In the genomic region with DNA sequence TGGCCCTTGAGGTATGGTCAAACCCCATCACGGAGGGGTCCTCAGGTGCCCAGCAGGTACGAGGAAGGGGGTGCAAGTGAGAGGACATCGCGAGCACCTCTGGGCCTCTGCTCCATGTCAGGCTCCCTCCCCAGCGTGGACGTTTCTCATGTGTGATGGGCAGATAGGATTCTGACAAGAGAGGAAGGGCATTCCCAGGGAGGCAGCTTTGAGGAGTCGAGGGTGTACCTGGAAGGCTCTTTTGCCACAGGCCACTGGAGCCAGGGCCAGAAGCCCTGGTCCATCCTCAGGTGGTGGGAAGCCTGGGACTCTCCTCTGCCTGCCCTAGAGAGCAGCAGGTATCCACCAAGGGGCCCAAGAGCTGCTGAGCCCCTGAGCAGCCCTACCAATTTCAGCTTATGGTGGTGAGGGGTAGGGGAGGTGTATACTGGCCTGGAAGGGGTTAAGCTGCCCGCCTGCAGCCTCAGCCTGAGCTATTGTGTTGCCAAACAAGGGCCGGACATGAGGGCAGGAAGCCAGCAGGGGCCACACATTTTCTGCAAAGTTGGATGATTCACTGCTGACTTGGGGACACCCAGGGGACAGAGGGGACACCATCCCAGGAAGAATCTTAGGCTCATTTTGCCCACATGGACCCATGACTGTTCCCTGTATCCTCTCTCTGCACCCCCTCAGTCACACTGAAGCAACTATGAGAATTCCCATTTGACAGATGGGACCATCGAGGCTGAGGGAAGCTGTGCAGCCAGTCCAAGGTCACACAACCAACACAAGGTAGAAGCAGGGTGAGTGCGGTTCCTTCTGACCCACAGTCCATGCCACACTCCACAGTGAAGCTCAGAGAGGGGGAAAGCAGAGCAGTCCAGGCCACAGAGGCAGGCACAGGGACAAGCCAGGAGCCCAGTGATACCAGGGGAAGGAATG, we compare ENCODE assay signal across 14 cellular contexts. TPM values are rescaled to one million over a fixed set of nuclear protein-coding genes. Genes with fewer than 3 reads are reported as not detected.
A peak's percentile ranks its signal among the peaks of the same experiment; 100 is the strongest.
DNase-seq lines count a peak whose midpoint lies in the region; ATAC-seq and TF ChIP-seq lines count a peak whose summit lies in the region.
"Had no signal": no experiment of that assay in that cellular context is flagged by ENCODE, and none has a peak within 500 bp of the region (broad histone marks: within the 10 kb centered on the region; RNA-seq: fewer than 3 reads in every experiment).

No MANE protein-coding gene starts in this region.

- dilution Hi-C loops in IMR-90 (cut with HindIII; ENCODE audit: low sequenced_read_pairs, unreplicated experiment) = no loop called here

- H4K8ac ChIP-seq in IMR-90 (ENCODE audit: low read depth in 2 of 2, low read length in 2 of 2) = no peak overlapping the region

- no peak overlapping the region for H2AFZ ChIP-seq in IMR-90 (replicated peaks; ENCODE audit: low read length, poor library complexity)

- H3K27ac ChIP-seq in IMR-90 (ENCODE audit: insufficient read depth, low read length) (no peak overlapping the region), layer of hippocampus (ENCODE audit: low read depth, low read length) (peak overlapping the region; percentile 19)
- H3K27ac ChIP-seq: C4-2B had no signal

- in situ Hi-C loops in IMR-90 (cut with MboI; ENCODE audit: low sequenced_read_pairs) = no loop called here

- no peak overlapping the region for H2BK5ac ChIP-seq in IMR-90 (ENCODE audit: low read depth, low read length, poor library complexity, severe bottlenecking)

- no peak overlapping the region for H4K5ac ChIP-seq in IMR-90 (ENCODE audit: low read depth, low read length)

- no peaks in the 10 kb centered on the region for H3K9me3 ChIP-seq in IMR-90 (ENCODE audit: control insufficient read depth, insufficient read depth, low read length)
- H3K9me3 ChIP-seq: ovary had no signal

- no peaks in the 10 kb centered on the region for H3K9me1 ChIP-seq in IMR-90 (ENCODE audit: insufficient read depth, low read length)

- H3K4me3 ChIP-seq in IMR-90 (ENCODE audit: insufficient read depth, low read depth, low read length) = no peak overlapping the region
- H3K4me3 ChIP-seq: ovary had no signal

- H4K91ac ChIP-seq in IMR-90 (ENCODE audit: insufficient read depth, low read depth, low read length) = no peak overlapping the region

- 40% methylated on average over 1 of the region's 11 CpGs; no CpG with 5 or more reads in 1 of the 2 experiments for WGBS in IMR-90 (ENCODE audit: extremely low coverage in 2 of 2, insufficient read length in 1 of 2), 2 experiments

- POLR2A ChIA-PET in IMR-90 (lab: Charles Lee; ENCODE audit: unreplicated experiment) = no interaction called here

- H3K4me1 Mint-ChIP-seq in stimulated activated effector memory CD8-positive, alpha-beta T cell treated with anti-CD3 and anti-CD28 coated beads, Interleukin-12 subunit alpha, Interleukin-12 subunit beta, amount 100 ng/mL, for 72 hours = peaks cover 9% of the 10 kb centered on the region
- peaks cover 13% of the 10 kb centered on the region for H3K4me1 Mint-ChIP-seq in Calu3 (ENCODE audit: low read depth, unreplicated experiment)
- peaks cover 22% of the 10 kb centered on the region for H3K4me1 Mint-ChIP-seq in mesothelial cell of epicardium

- no peaks in the 10 kb centered on the region for H4K20me1 ChIP-seq in IMR-90 (ENCODE audit: insufficient read depth, low read length)

- no peak overlapping the region for H3K18ac ChIP-seq in IMR-90 (ENCODE audit: low read depth, low read length)

- no peak overlapping the region for H3K4me3 Mint-ChIP-seq in stimulated activated effector memory CD8-positive, alpha-beta T cell treated with anti-CD3 and anti-CD28 coated beads, Interleukin-12 subunit alpha, Interleukin-12 subunit beta, amount 100 ng/mL, for 72 hours
- H3K4me3 Mint-ChIP-seq in Calu3 (ENCODE audit: low read depth, unreplicated experiment) (no peak overlapping the region), mesothelial cell of epicardium (no peak overlapping the region)

- CTCF ChIA-PET in IMR-90 (lab: Yijun Ruan, JAX) = no interaction called here
- CTCF ChIA-PET in Calu3 (lab: Charles Lee) = interaction anchor here (0.6 to 1.9 kb wide), 2 partner anchors 11 to 115 kb away, joined by 3 to 6 read pairs; no protein-coding TSS in a partner anchor

- H3K27me3 ChIP-seq in IMR-90 (ENCODE audit: control insufficient read depth, insufficient read depth, low read length) = peaks cover 45% of the 10 kb centered on the region
- peaks cover 2% of the 10 kb centered on the region for H3K27me3 ChIP-seq in layer of hippocampus (ENCODE audit: control insufficient read depth, insufficient read depth, low read length)
- H3K27me3 ChIP-seq: ovary had no signal

- no peak for TF ChIP-seq POLR2A in IMR-90 (IDR thresholded peaks at IDR 0.05; ENCODE audit: low read depth, low read length)

- H3K27me3 Mint-ChIP-seq in Calu3 (ENCODE audit: unreplicated experiment) (peaks cover 18% of the 10 kb centered on the region), mesothelial cell of epicardium (ENCODE audit: low read depth) (no peaks in the 10 kb centered on the region)

- ATAC-seq in IMR-90 (ENCODE audit: low read depth) = no peak
- ATAC-seq in stimulated activated effector memory CD8-positive, alpha-beta T cell treated with anti-CD3 and anti-CD28 coated beads, Interleukin-12 subunit alpha, Interleukin-12 subunit beta, amount 100 ng/mL, for 72 hours = no peak

- no peak for DNase-seq in IMR-90
- DNase-seq in dermis blood vessel endothelial cell = peak; percentile 85
- DNase-seq in stimulated activated effector memory CD8-positive, alpha-beta T cell treated with anti-CD3 and anti-CD28 coated beads, Interleukin-12 subunit alpha, Interleukin-12 subunit beta, amount 100 ng/mL, for 72 hours (ENCODE audit: low spot score in 2 of 2) = no peak
- no peak for DNase-seq in Calu3
- DNase-seq in NCI-H187 treated with DMSO at 0.1 percent for 48 hours (lab: John Stamatoyannopoulos, UW) = no peak
- DNase-seq in AG20443 (ENCODE audit: low spot score) = no peak
- no peak for DNase-seq in mesothelial cell of epicardium (ENCODE audit: low spot score in 2 of 2, unreplicated experiment in 2 of 2)
- DNase-seq: GOT3, NCI-H1105 treated with DMSO at 0.1 percent for 48 hours, NCI-H526, ovary had no signal

- H3K36me3 Mint-ChIP-seq in stimulated activated effector memory CD8-positive, alpha-beta T cell treated with anti-CD3 and anti-CD28 coated beads, Interleukin-12 subunit alpha, Interleukin-12 subunit beta, amount 100 ng/mL, for 72 hours = no peaks in the 10 kb centered on the region
- H3K36me3 Mint-ChIP-seq in Calu3 (ENCODE audit: insufficient read depth, unreplicated experiment) = peaks cover 6% of the 10 kb centered on the region
- H3K36me3 Mint-ChIP-seq in mesothelial cell of epicardium = no peaks in the 10 kb centered on the region

- H2AK9ac ChIP-seq in IMR-90 (replicated peaks; ENCODE audit: low read depth, low read length, poor library complexity) = no peak overlapping the region

- no peak for TF ChIP-seq RAD21 in IMR-90 (IDR thresholded peaks at IDR 0.05; ENCODE audit: low read length)

- H2AK5ac ChIP-seq in IMR-90 (ENCODE audit: low read depth, low read length) = peak overlapping the region; percentile 16; the same call in 1 of the 2 replicates

- no peak overlapping the region for H3K4me2 ChIP-seq in IMR-90 (ENCODE audit: low read depth, low read length)

- H3K14ac ChIP-seq in IMR-90 (replicated peaks; ENCODE audit: low read depth, low read length) = no peak overlapping the region

- no peaks in the 10 kb centered on the region for H3K36me3 ChIP-seq in IMR-90 (ENCODE audit: control insufficient read depth, insufficient read depth, low read length)
- H3K36me3 ChIP-seq: ovary had no signal

- H2BK120ac ChIP-seq in IMR-90 (ENCODE audit: low read depth, low read length) = no peak overlapping the region

- no peaks in the 10 kb centered on the region for H3K4me1 ChIP-seq in IMR-90 (ENCODE audit: control insufficient read depth, insufficient read depth, low read length)

- no peak overlapping the region for H2BK15ac ChIP-seq in IMR-90 (ENCODE audit: low read depth, low read length)

- no peaks in the 10 kb centered on the region for H3K9me3 Mint-ChIP-seq in stimulated activated effector memory CD8-positive, alpha-beta T cell treated with anti-CD3 and anti-CD28 coated beads, Interleukin-12 subunit alpha, Interleukin-12 subunit beta, amount 100 ng/mL, for 72 hours
- H3K9me3 Mint-ChIP-seq in Calu3 (ENCODE audit: low read depth, unreplicated experiment) (no peaks in the 10 kb centered on the region), mesothelial cell of epicardium (no peaks in the 10 kb centered on the region)

- BruUV-seq in IMR-90 (replicated peaks; lab: Mats Ljungman, UMichigan) (no TSS peak), Calu3 (replicated peaks; lab: Mats Ljungman, UMichigan) (no TSS peak)

- H3K56ac ChIP-seq in IMR-90 (ENCODE audit: extremely low read depth, insufficient read depth, low read length) = no peak overlapping the region

- no peaks in the 10 kb centered on the region for H3K79me1 ChIP-seq in IMR-90 (ENCODE audit: low read depth in 1 of 2, low read length in 2 of 2)

- H2BK20ac ChIP-seq in IMR-90 (ENCODE audit: low read depth, low read length) = no peak overlapping the region

- H3K27ac Mint-ChIP-seq in stimulated activated effector memory CD8-positive, alpha-beta T cell treated with anti-CD3 and anti-CD28 coated beads, Interleukin-12 subunit alpha, Interleukin-12 subunit beta, amount 100 ng/mL, for 72 hours = peak overlapping the region; percentile 58
- H3K27ac Mint-ChIP-seq in Calu3 (ENCODE audit: unreplicated experiment) (no peak overlapping the region), mesothelial cell of epicardium (no peak overlapping the region)

- no peak overlapping the region for H3K23ac ChIP-seq in IMR-90 (ENCODE audit: low read depth, low read length)

- no peak overlapping the region for H3K9ac ChIP-seq in IMR-90 (ENCODE audit: low read depth, low read length)

- H3K4ac ChIP-seq in IMR-90 (ENCODE audit: low read depth, low read length) = no peak overlapping the region

- TF ChIP-seq CTCF in IMR-90 (conservative IDR thresholded peaks at IDR 0.05; ENCODE audit: low read depth, low read length) (no peak), Calu3 (IDR thresholded peaks at IDR 0.05; ENCODE audit: unreplicated experiment) (no peak), mesothelial cell of epicardium (IDR thresholded peaks at IDR 0.05; ENCODE audit: unreplicated experiment) (no peak)

- intact Hi-C loops in IMR-90 (cut with micrococcal nuclease) (no loop called here), Calu3 (cut with micrococcal nuclease; ENCODE audit: unreplicated experiment) (no loop called here)

RNA-seq across cellular contexts. Expression of gene CDH5, which starts 1.7 kb away (rescaled TPM):
- total RNA-seq in IMR-90 (2012; rRNA removed) (not detected in 2 replicates), dermis blood vessel endothelial cell (713 and 795 TPM in 2 replicates), Calu3 (2022) (not detected in 2 replicates), mesothelial cell of epicardium (0.09 to 0.27 TPM (median 0.16 TPM) in 3 replicates)
- not detected in 2 replicates for polyA plus RNA-seq in IMR-90 (2012; rRNA removed)
- polyA plus RNA-seq in IMR-90 (2012; cell fraction: cytosol; rRNA removed) = not detected in 2 replicates
- polyA plus RNA-seq in IMR-90 (2012; cell fraction: nucleus; rRNA removed; ENCODE audit: low replicate concordance) = 0.02 TPM in 1 of 2 replicates, not detected in the other
- total RNA-seq: HT-29 had no signal

RNA-seq across cellular contexts. Expression of gene BEAN1, which starts 58.9 kb away (rescaled TPM):
- total RNA-seq in IMR-90 (2012; rRNA removed) (not detected in 2 replicates), dermis blood vessel endothelial cell (0.09 and 0.34 TPM in 2 replicates), Calu3 (2022) (1.7 and 3.1 TPM in 2 replicates), mesothelial cell of epicardium (0.82 to 1.1 TPM (median 1.0 TPM) in 3 replicates)
- polyA plus RNA-seq in IMR-90 (2012; rRNA removed) = not detected in 2 replicates
- not detected in 2 replicates for polyA plus RNA-seq in IMR-90 (2012; cell fraction: cytosol; rRNA removed)
- polyA plus RNA-seq in IMR-90 (2012; cell fraction: nucleus; rRNA removed; ENCODE audit: low replicate concordance) = 0.13 TPM in 1 of 2 replicates, not detected in the other
- total RNA-seq: HT-29 had no signal

Comparison
In these comparisons a context has a peak if more than half of its experiments do, and no peak if none do; other contexts are left out.
1. RNA of gene CDH5, which starts 1.7 kb away (total RNA-seq): 713 to 795 TPM in dermis blood vessel endothelial cell; 0.09 to 0.27 TPM in mesothelial cell of epicardium, not detected in Calu3 and not detected in IMR-90; every median in the first group is over 100 times any median in the second.